Comparison of ENCODE assay signal across 8 cellular contexts in genomic region chr14:23095196-23096108, GRCh38. TPM values are rescaled to one million over a fixed set of nuclear protein-coding genes. Genes with fewer than 3 reads are reported as not detected.
DNase-seq lines count a peak whose midpoint lies in the region; ATAC-seq, FAIRE-seq and TF ChIP-seq lines count a peak whose summit lies in the region.

Gene C14orf119 (plus strand): TSS chr14:23095505. CDS start chr14:23097659, 2,154 bp downstream.

- peak; percentile 91 for ATAC-seq in GM18909 (IDR thresholded peaks at IDR 0.05; ENCODE audit: poor library complexity, unreplicated experiment)
- ATAC-seq in HG03159 (IDR thresholded peaks at IDR 0.05; ENCODE audit: unreplicated experiment) = peak; percentile 90
- peak; percentile 93 for ATAC-seq in left lung

- DNase-seq in T-helper 9 cell = peak; percentile 99
- peak; percentile 100 for DNase-seq in coronary artery (ENCODE audit: low spot score)
- peak; percentile 95 to 99 for DNase-seq in left lung
- DNase-seq in stimulated activated CD8-positive, alpha-beta memory T cell treated with anti-CD3 and anti-CD28 coated beads, Interleukin-12 subunit alpha, Interleukin-12 subunit beta, amount 100 ng/mL, for 1 hour (ENCODE audit: low read depth) = peak; percentile 99
- no peak for DNase-seq in NCI-H510A treated with DMSO at 0.1 percent for 48 hours (lab: John Stamatoyannopoulos, UW)

- H3K4me1 ChIP-seq in left lung = peaks cover 15 to 72% of the 10 kb centered on the region in 2 donors

- intact Hi-C loops in left lung (cut with DNase I) = no loop called here

- no peaks in the 10 kb centered on the region for H3K9me3 ChIP-seq in left lung

- H3K27ac ChIP-seq in coronary artery (peak within 1 kb of the TSS; percentile 98 to 99), left lung (peak within 1 kb of the TSS; percentile 96 to 98)

- H3K4me3 ChIP-seq in coronary artery (peak within 1 kb of the TSS; percentile 91), left lung (peak within 1 kb of the TSS; percentile 79 to 93)

- TF ChIP-seq CTCF in coronary artery (IDR thresholded peaks at IDR 0.05) = no peak
- TF ChIP-seq CTCF in left lung (IDR thresholded peaks at IDR 0.05) = no peak

- no peaks in the 10 kb centered on the region for H3K27me3 ChIP-seq in left lung

- FAIRE-seq in A204.1 (lab: Jason Lieb, UNC) = peak; percentile 100

- H3K36me3 ChIP-seq in left lung = peaks cover 0 to 47% of the 10 kb centered on the region in 2 donors

RNA-seq across cellular contexts. Expression of gene C14orf119, which starts in this region (rescaled TPM):
- 10 to 100 TPM; 52.6 to 67.6 TPM for total RNA-seq in left lung
